34 cellular contexts compared by ENCODE assay signal in genomic region chr7:70557281-70557680, GRCh38.
"Had no signal": no experiment of that assay in that cellular context is flagged by ENCODE, and none has a peak within 500 bp of the region (broad histone marks: within the 10 kb centered on the region; RNA-seq: fewer than 3 reads in every experiment).

No MANE protein-coding gene starts in this region.

- H3K27me3 Mint-ChIP-seq: activated naive CD8-positive, alpha-beta T cell treated with anti-CD3 and anti-CD28 coated beads for 36 hours; naive B cell; stimulated activated memory B cell treated with anti-CD40 and anti-IgM and Interleukin-4, amounts not matched to agents 10 μg/mL and 1 μg/mL and 100 μg/mL, for 72 hours; stimulated activated naive CD8-positive, alpha-beta T cell treated with anti-CD3 and anti-CD28 coated beads, Interleukin-15, amount 100 ng/mL, for 72 hours had no signal

- H3K36me3 ChIP-seq: adrenal gland, esophagus squamous epithelium, gastrocnemius medialis, pancreas, prostate gland, uterus, WERI-Rb-1 had no signal

- DNase-seq: activated CD4-positive, alpha-beta T cell treated with anti-CD3 and anti-CD28 coated beads for 48 hours; activated CD4-positive, alpha-beta T cell treated with anti-CD3 and anti-CD28 coated beads, Interleukin-2, amount 50 U/mL, for 48 hours; activated CD8-positive, alpha-beta memory T cell treated with anti-CD3 and anti-CD28 coated beads for 24 hours; activated effector memory CD4-positive, alpha-beta T cell treated with anti-CD3 and anti-CD28 coated beads, Interleukin-2, amount 50 U/mL, for 16 hours; activated naive CD4-positive, alpha-beta T cell treated with anti-CD3 and anti-CD28 coated beads for 36 hours; activated naive CD8-positive, alpha-beta T cell treated with anti-CD3 and anti-CD28 coated beads for 36 hours; adrenal gland; aorta; body of pancreas; dermis blood vessel endothelial cell; effector CD4-positive, alpha-beta T cell; esophagus squamous epithelium; gastrocnemius medialis; hippocampal formation; kidney; left colon; naive B cell; nephron progenitor cell; pancreas; stimulated activated CD4-positive, alpha-beta T cell treated with anti-CD3 and anti-CD28 coated beads, Interleukin-1b, Interleukin-23, amount 100 ng/mL, for 48 hours; stimulated activated CD4-positive, alpha-beta T cell treated with anti-CD3 and anti-CD28 coated beads, Interleukin-4, amount 100 ng/mL, for 4 hours; stimulated activated CD8-positive, alpha-beta memory T cell treated with anti-CD3 and anti-CD28 coated beads, Interleukin-4, amount 100 ng/mL, for 48 hours; stimulated activated naive CD8-positive, alpha-beta T cell treated with anti-CD3 and anti-CD28 coated beads, Interleukin-15, amount 100 ng/mL, for 72 hours; substantia nigra; uterus; WERI-Rb-1 had no signal

- H3K36me3 Mint-ChIP-seq: activated naive CD8-positive, alpha-beta T cell treated with anti-CD3 and anti-CD28 coated beads for 36 hours had no signal

- H3K4me3 Mint-ChIP-seq: activated naive CD4-positive, alpha-beta T cell treated with anti-CD3 and anti-CD28 coated beads for 36 hours; activated naive CD8-positive, alpha-beta T cell treated with anti-CD3 and anti-CD28 coated beads for 36 hours; activated T-helper 1 cell treated with anti-CD3 and anti-CD28 coated beads, Interleukin-12 subunit alpha, Interleukin-12 subunit beta, Interleukin-2, Interleukin-4 antibody, amounts not matched to agents 30 ng/mL and 10 ng/mL and 1 ng/mL, durations not matched to agents 14 hours and 24 hours and 36 hours; mesothelial cell of epicardium; naive B cell; nephron progenitor cell; stimulated activated memory B cell treated with anti-CD40 and anti-IgM and Interleukin-4, amounts not matched to agents 10 μg/mL and 1 μg/mL and 100 μg/mL, for 72 hours; stimulated activated naive CD8-positive, alpha-beta T cell treated with anti-CD3 and anti-CD28 coated beads, Interleukin-15, amount 100 ng/mL, for 72 hours; type B pancreatic cell had no signal

- H3K4me3 ChIP-seq: adrenal gland, body of pancreas, esophagus squamous epithelium, gastrocnemius medialis, pancreas, prostate gland, smooth muscle cell, uterus had no signal

- H3K4me1 Mint-ChIP-seq: activated naive CD8-positive, alpha-beta T cell treated with anti-CD3 and anti-CD28 coated beads for 36 hours; mesothelial cell of epicardium; stimulated activated memory B cell treated with anti-CD40 and anti-IgM and Interleukin-4, amounts not matched to agents 10 μg/mL and 1 μg/mL and 100 μg/mL, for 72 hours; stimulated activated naive CD8-positive, alpha-beta T cell treated with anti-CD3 and anti-CD28 coated beads, Interleukin-15, amount 100 ng/mL, for 72 hours had no signal

- H3K4me1 ChIP-seq: adrenal gland, body of pancreas, gastrocnemius medialis, pancreas, prostate gland, uterus had no signal

- H3K9me3 ChIP-seq: adrenal gland, body of pancreas, gastrocnemius medialis, pancreas, prostate gland, uterus had no signal

- H3K27me3 ChIP-seq: adrenal gland, body of pancreas, gastrocnemius medialis, pancreas, uterus had no signal

- H3K27ac ChIP-seq: adrenal gland, body of pancreas, epithelial cell of prostate, esophagus squamous epithelium, gastrocnemius medialis, pancreas, prostate gland, uterus, WERI-Rb-1 had no signal

- ATAC-seq: activated CD4-positive, CD25-positive, alpha-beta regulatory T cell treated with anti-CD3 and anti-CD28 coated beads, Interleukin-2, amount 50 U/mL, for 24 hours; body of pancreas; gastrocnemius medialis; left colon; pancreas; stimulated activated memory B cell treated with anti-CD40 and anti-IgM and Interleukin-4, amounts not matched to agents 10 μg/mL and 1 μg/mL and 100 μg/mL, for 72 hours; stimulated activated naive CD8-positive, alpha-beta T cell treated with anti-CD3 and anti-CD28 coated beads, Interleukin-15, amount 100 ng/mL, for 72 hours had no signal

- H3K27ac Mint-ChIP-seq: activated naive CD4-positive, alpha-beta T cell treated with anti-CD3 and anti-CD28 coated beads for 36 hours; activated naive CD8-positive, alpha-beta T cell treated with anti-CD3 and anti-CD28 coated beads for 36 hours; activated T-helper 1 cell treated with anti-CD3 and anti-CD28 coated beads, Interleukin-12 subunit alpha, Interleukin-12 subunit beta, Interleukin-2, Interleukin-4 antibody, amounts not matched to agents 30 ng/mL and 10 ng/mL and 1 ng/mL, durations not matched to agents 14 hours and 24 hours and 36 hours; mesothelial cell of epicardium; stimulated activated memory B cell treated with anti-CD40 and anti-IgM and Interleukin-4, amounts not matched to agents 10 μg/mL and 1 μg/mL and 100 μg/mL, for 72 hours; stimulated activated naive CD8-positive, alpha-beta T cell treated with anti-CD3 and anti-CD28 coated beads, Interleukin-15, amount 100 ng/mL, for 72 hours; type B pancreatic cell had no signal
